Comparison of ENCODE assay signal across 1 cellular context in genomic region chr2:236180501-236180816, GRCh38.
TF ChIP-seq lines count a peak whose summit lies in the region.

No MANE protein-coding gene starts in this region.

TF ChIP-seq in IMR-90, 13 proteins besides CTCF, POLR2A, EP300 and RAD21 (continued from another document):
- TF ChIP-seq MAFK (IDR thresholded peaks at IDR 0.05; ENCODE audit: low read depth, low read length) (no peak), RCOR1 (IDR thresholded peaks at IDR 0.05; ENCODE audit: insufficient replicate concordance, low read length) (no peak), MXI1 (IDR thresholded peaks at IDR 0.05; ENCODE audit: borderline replicate concordance, low read depth, low read length) (no peak), FOS (IDR thresholded peaks at IDR 0.05; ENCODE audit: low read depth, low read length) (no peak), MAZ (IDR thresholded peaks at IDR 0.05; ENCODE audit: borderline replicate concordance, low read depth, low read length) (no peak)
